ENCODE assay signal across 13 cellular contexts in genomic region chr5:144390133-144390532, GRCh38.
DNase-seq lines count a peak whose midpoint lies in the region; ATAC-seq and TF ChIP-seq lines count a peak whose summit lies in the region.
"Had no signal": no experiment of that assay in that cellular context is flagged by ENCODE, and none has a peak within 500 bp of the region (broad histone marks: within the 10 kb centered on the region; RNA-seq: fewer than 3 reads in every experiment).

No MANE protein-coding gene starts in this region.

- no peaks in the 10 kb centered on the region for H3K36me3 ChIP-seq in ACC112 (ENCODE audit: insufficient read depth, low read length)
- no peaks in the 10 kb centered on the region for H3K36me3 ChIP-seq in Peyer's patch
- H3K36me3 ChIP-seq: MG63, vagina had no signal

- no peaks in the 10 kb centered on the region for H3K9me3 ChIP-seq in Peyer's patch
- H3K9me3 ChIP-seq: MG63, vagina had no signal

- POLR2A ChIA-PET in activated CD8-positive, alpha-beta T cell treated with anti-CD3 and anti-CD28 coated beads, Interleukin-2, amount 10 ng/mL, durations not matched to agents 7 days and 5 days (lab: Charles Lee), result interaction anchor here (0.6 kb wide), 1 partner anchor 1297 kb away, joined by 3 read pairs; no protein-coding TSS in a partner anchor

- no peak overlapping the region for H3K27ac Mint-ChIP-seq in activated CD8-positive, alpha-beta T cell treated with anti-CD3 and anti-CD28 coated beads, Interleukin-2, amount 10 ng/mL, durations not matched to agents 7 days and 5 days
- H3K27ac Mint-ChIP-seq: memory B cell had no signal

- H3K9me3 Mint-ChIP-seq in activated CD8-positive, alpha-beta T cell treated with anti-CD3 and anti-CD28 coated beads, Interleukin-2, amount 10 ng/mL, durations not matched to agents 7 days and 5 days (ENCODE audit: insufficient read depth), result no peaks in the 10 kb centered on the region

- H3K4me3 Mint-ChIP-seq in activated CD8-positive, alpha-beta T cell treated with anti-CD3 and anti-CD28 coated beads, Interleukin-2, amount 10 ng/mL, durations not matched to agents 7 days and 5 days, result no peak overlapping the region
- H3K4me3 Mint-ChIP-seq: memory B cell had no signal

- no peaks in the 10 kb centered on the region for H3K79me2 ChIP-seq in ACC112 (ENCODE audit: control insufficient read depth, insufficient read depth, low read length, unreplicated experiment)

- H3K27ac ChIP-seq in ACC112 (ENCODE audit: low read depth, low read length) (no peak overlapping the region), Peyer's patch (no peak overlapping the region)
- H3K27ac ChIP-seq: vagina had no signal

- H3K27me3 ChIP-seq in ACC112 (ENCODE audit: insufficient read depth, low read length) (no peaks in the 10 kb centered on the region), Peyer's patch (no peaks in the 10 kb centered on the region)
- H3K27me3 ChIP-seq: MG63, vagina had no signal

- ATAC-seq in GM18909 (IDR thresholded peaks at IDR 0.05; ENCODE audit: poor library complexity, unreplicated experiment) (no peak), HG03108 (IDR thresholded peaks at IDR 0.05; ENCODE audit: unreplicated experiment) (no peak)
- ATAC-seq in activated CD8-positive, alpha-beta T cell treated with anti-CD3 and anti-CD28 coated beads, Interleukin-2, amount 10 ng/mL, durations not matched to agents 7 days and 5 days, result no peak

- no peaks in the 10 kb centered on the region for H3K36me3 Mint-ChIP-seq in activated CD8-positive, alpha-beta T cell treated with anti-CD3 and anti-CD28 coated beads, Interleukin-2, amount 10 ng/mL, durations not matched to agents 7 days and 5 days (ENCODE audit: low read depth)
- H3K36me3 Mint-ChIP-seq: memory B cell had no signal

- no peak overlapping the region; the same call in 1 of the 2 replicates for H3K4me3 ChIP-seq in ACC112 (ENCODE audit: low read depth, low read length)
- H3K4me3 ChIP-seq in WI38 (ENCODE audit: low read depth, low read length), result no peak overlapping the region
- H3K4me3 ChIP-seq in Peyer's patch, result no peak overlapping the region
- H3K4me3 ChIP-seq: MG63, vagina had no signal

- CTCF ChIA-PET in activated CD8-positive, alpha-beta T cell treated with anti-CD3 and anti-CD28 coated beads, Interleukin-2, amount 10 ng/mL, durations not matched to agents 7 days and 5 days (lab: Charles Lee), result no interaction called here

- H3K4me1 Mint-ChIP-seq in activated CD8-positive, alpha-beta T cell treated with anti-CD3 and anti-CD28 coated beads, Interleukin-2, amount 10 ng/mL, durations not matched to agents 7 days and 5 days (ENCODE audit: low read depth), result no peaks in the 10 kb centered on the region
- H3K4me1 Mint-ChIP-seq: memory B cell had no signal

- 0 out of 2 replicates have a peak, but pooled peaks have one; percentile 28 for TF ChIP-seq CTCF in WI38 (IDR thresholded peaks at IDR 0.05; ENCODE audit: low read depth, low read length)
- TF ChIP-seq CTCF in Peyer's patch (IDR thresholded peaks at IDR 0.05), result peak in 3 of 6 experiments; percentile 51 to 60 (median 59)

- DNase-seq in H4 (ENCODE audit: low spot score), result peak; percentile 6
- DNase-seq in islet precursor cell, result peak; percentile 55
- no peak for DNase-seq in Peyer's patch
- DNase-seq in activated CD8-positive, alpha-beta T cell treated with anti-CD3 and anti-CD28 coated beads, Interleukin-2, amount 10 ng/mL, durations not matched to agents 7 days and 5 days, result no peak
- DNase-seq: MG63; SHP77; stimulated activated CD4-positive, alpha-beta T cell treated with anti-CD3 and anti-CD28 coated beads, Interleukin-1b, Interleukin-23, amount 100 ng/mL, for 48 hours had no signal

- TF ChIP-seq POLR2A in Peyer's patch (IDR thresholded peaks at IDR 0.05), result no peak

- H3K4me1 ChIP-seq in ACC112 (ENCODE audit: control insufficient read depth, insufficient read depth, low read length, unreplicated experiment) (no peaks in the 10 kb centered on the region), Peyer's patch (no peaks in the 10 kb centered on the region)
- H3K4me1 ChIP-seq: vagina had no signal

- no peaks in the 10 kb centered on the region for H3K27me3 Mint-ChIP-seq in activated CD8-positive, alpha-beta T cell treated with anti-CD3 and anti-CD28 coated beads, Interleukin-2, amount 10 ng/mL, durations not matched to agents 7 days and 5 days (ENCODE audit: low read depth)

- H2AFZ ChIP-seq in ACC112 (ENCODE audit: low read length, unreplicated experiment), result peak overlapping the region; percentile 13

Comparison
In these comparisons a context has a peak if more than half of its experiments do, and no peak if none do; other contexts are left out.
1. DNase-seq: peak in H4 (single experiment) and islet precursor cell (single experiment); none in Peyer's patch (0 of 3) and activated CD8-positive, alpha-beta T cell treated with anti-CD3 and anti-CD28 coated beads, Interleukin-2, amount 10 ng/mL, durations not matched to agents 7 days and 5 days (single experiment).